In genomic region chr1:172339840-172340239, GRCh38 we compare ENCODE assay signal across 1 cellular context.
TF ChIP-seq lines count a peak whose summit lies in the region.

No MANE protein-coding gene starts in this region.

TF ChIP-seq in GM12878, 131 proteins besides CTCF, POLR2A, EP300 and RAD21 (continued from another document):
- TF ChIP-seq KAT2A (conservative IDR thresholded peaks at IDR 0.05; ENCODE audit: control insufficient read depth, low read depth, low read length) (no peak), IRF3 (IDR thresholded peaks at IDR 0.05) (no peak), GABPA (IDR thresholded peaks at IDR 0.05; ENCODE audit: low read depth) (no peak), SKIL (IDR thresholded peaks at IDR 0.05; ENCODE audit: low read depth, poor library complexity, severe bottlenecking) (no peak), RFX5 (IDR thresholded peaks at IDR 0.05; ENCODE audit: low read depth, low read length) (no peak), MTA3 (IDR thresholded peaks at IDR 0.05; ENCODE audit: borderline replicate concordance, low read length) (no peak), MLLT1 (IDR thresholded peaks at IDR 0.05) (no peak)
TF ChIP-seq in GM12878: peak in this region for 0.
